ENCODE assay signal across 22 cellular contexts in the genomic region with DNA sequence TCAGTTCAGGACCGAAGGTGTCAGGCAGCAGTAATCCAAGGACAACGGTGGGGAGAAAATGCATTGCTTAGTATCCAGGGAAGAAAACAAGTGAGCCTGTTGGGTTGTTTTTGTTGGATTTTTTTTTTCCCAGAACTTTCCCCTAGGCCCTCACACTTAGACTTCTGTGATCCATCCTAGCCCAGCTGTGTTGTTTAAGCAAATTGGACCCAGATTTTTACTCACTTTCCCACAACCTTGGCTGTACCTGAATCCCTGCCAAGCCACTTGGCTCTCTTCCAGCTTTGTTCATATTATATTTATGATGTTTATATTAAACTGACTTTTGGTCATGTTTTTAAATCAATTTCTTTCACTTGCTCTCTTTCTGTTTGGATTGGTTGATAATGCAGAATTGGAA. TPM values are rescaled to one million over a fixed set of nuclear protein-coding genes. Genes with fewer than 3 reads are reported as not detected.
DNase-seq lines count a peak whose midpoint lies in the region; ATAC-seq, FAIRE-seq and TF ChIP-seq lines count a peak whose summit lies in the region.
"Had no signal": no experiment of that assay in that cellular context is flagged by ENCODE, and none has a peak within 500 bp of the region (broad histone marks: within the 10 kb centered on the region; RNA-seq: fewer than 3 reads in every experiment).

No MANE protein-coding gene starts in this region.

- DNase-seq in NCI-H69 (lab: John Stamatoyannopoulos, UW), result peak; percentile 55
- DNase-seq in mucosa of gallbladder (ENCODE audit: low spot score), result peak; percentile 17
- no peak for DNase-seq in HTR-8/SVneo (ENCODE audit: insufficient read length, low spot score)
- DNase-seq in SW480 (ENCODE audit: low spot score), result no peak
- DNase-seq: activated B cell treated with CpG ODN at 0.5 μM for 24 hours; activated CD4-positive, alpha-beta memory T cell treated with anti-CD3 and anti-CD28 coated beads, Interleukin-2, amount 10 ng/mL, durations not matched to agents 7 days and 5 days; activated naive CD4-positive, alpha-beta T cell treated with anti-CD3 and anti-CD28 coated beads for 36 hours; activated T-cell treated with anti-CD3 and anti-CD28 coated beads, Interleukin-2, amount 50 U/mL, for 1 hour; glutamatergic neuron; naive thymus-derived CD8-positive, alpha-beta T cell; posterior cingulate gyrus; SHP77 treated with DMSO at 0.1 percent for 48 hours; stimulated activated CD4-positive, alpha-beta T cell treated with anti-CD3 and anti-CD28 coated beads, Interleukin-4, amount 100 ng/mL, for 4 hours; substantia nigra had no signal

- no peak overlapping the region for H3K27ac ChIP-seq in HEK293 (ENCODE audit: extremely low read depth, low read depth, low read length)
- peak overlapping the region; percentile 47 for H3K27ac ChIP-seq in cingulate gyrus (ENCODE audit: low read depth, low read length)
- H3K27ac ChIP-seq: KMS-11 had no signal

- H3K36me3 ChIP-seq in HEK293 (ENCODE audit: control insufficient read depth in 2 of 2, insufficient read depth in 1 of 2, low read length in 2 of 2), result no peaks in the 10 kb centered on the region

- ATAC-seq in GM21529 (IDR thresholded peaks at IDR 0.05; ENCODE audit: unreplicated experiment), result no peak
- ATAC-seq in GM19397 (IDR thresholded peaks at IDR 0.05; ENCODE audit: unreplicated experiment), result no peak
- ATAC-seq: naive thymus-derived CD8-positive, alpha-beta T cell had no signal

- H3K4me3 ChIP-seq in HEK293 (ENCODE audit: low read depth, low read length), result no peak overlapping the region

- no peak for TF ChIP-seq CTCF in HEK293 (tag by site-specific recombination; IDR thresholded peaks at IDR 0.05)

- POLR2A ChIA-PET in HEK293 (lab: Yijun Ruan, JAX), result no interaction called here

- H3K9me3 ChIP-seq in HEK293 (ENCODE audit: control insufficient read depth, insufficient read depth, low read depth, low read length), result no peaks in the 10 kb centered on the region

- peaks cover 4% of the 10 kb centered on the region for H3K4me1 ChIP-seq in HEK293 (ENCODE audit: control insufficient read depth, insufficient read depth, low read length)

- CTCF ChIA-PET in HEK293 (lab: Yijun Ruan, JAX), result interaction anchor here (1.3 kb wide), 1 partner anchor 77 kb away, joined by 3 read pairs; no protein-coding TSS in a partner anchor

- no peak for FAIRE-seq in HTR-8/SVneo (lab: Jason Lieb, UNC)
- FAIRE-seq: astrocyte had no signal

TF ChIP-seq in HEK293, 187 proteins besides CTCF, POLR2A, EP300 and RAD21:
- peak; percentile 21; the same call in 1 of the 2 replicates for TF ChIP-seq FEZF1 (tag by site-specific recombination; IDR thresholded peaks at IDR 0.05)
- no peak for TF ChIP-seq ZNF544 (tag by site-specific recombination; IDR thresholded peaks at IDR 0.05)

RNA-seq across cellular contexts. Expression of a gene that starts 16.5 kb away (rescaled TPM):
- total RNA-seq in mucosa of gallbladder, result 3.9 TPM
- total RNA-seq: activated B cell treated with CpG ODN at 0.5 μM for 24 hours; activated CD4-positive, alpha-beta memory T cell treated with anti-CD3 and anti-CD28 coated beads, Interleukin-2, amount 10 ng/mL, durations not matched to agents 7 days and 5 days; activated naive CD4-positive, alpha-beta T cell treated with anti-CD3 and anti-CD28 coated beads for 36 hours; astrocyte; epithelial cell of proximal tubule; naive thymus-derived CD8-positive, alpha-beta T cell; T-helper 2 cell treated with Interferon-gamma antibody and Interleukin-4, amounts not matched to agents 100 ng/mL and 5 ng/mL, for 36 hours had no signal

Comparison
In these comparisons a context has a peak if more than half of its experiments do, and no peak if none do; other contexts are left out.
1. DNase-seq: peak in NCI-H69 (single experiment) and mucosa of gallbladder (single experiment); none in HTR-8/SVneo (single experiment) and SW480 (single experiment).